ENCODE assay signal across 10 cellular contexts in the genomic region with DNA sequence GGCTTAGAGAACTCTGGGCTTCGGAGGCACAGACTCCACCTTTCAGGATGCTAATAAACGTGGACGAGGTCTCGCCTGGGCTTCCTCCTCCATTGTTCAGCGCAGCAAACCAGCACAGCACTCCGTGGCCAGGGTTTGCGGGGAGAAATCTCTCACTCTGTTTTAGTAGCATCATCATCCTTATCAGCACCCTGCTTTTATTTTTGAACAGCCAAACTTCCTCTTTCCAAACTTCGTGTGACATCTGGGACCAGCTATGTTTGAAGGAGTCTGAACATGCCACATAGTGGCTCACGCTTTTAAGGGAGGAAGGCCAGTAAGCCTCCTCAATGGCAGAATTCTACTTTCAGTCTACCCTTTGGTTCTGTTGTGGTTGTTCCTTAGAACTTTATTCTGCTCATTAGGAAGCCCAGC.
DNase-seq lines count a peak whose midpoint lies in the region; ATAC-seq and TF ChIP-seq lines count a peak whose summit lies in the region.
"Had no signal": no experiment of that assay in that cellular context is flagged by ENCODE, and none has a peak within 500 bp of the region (broad histone marks: within the 10 kb centered on the region; RNA-seq: fewer than 3 reads in every experiment).

No MANE protein-coding gene starts in this region.

- ATAC-seq in activated naive CD8-positive, alpha-beta T cell treated with anti-CD3 and anti-CD28 coated beads, Interleukin-2, amount 10 ng/mL, durations not matched to agents 7 days and 5 days (ENCODE audit: low read depth): peak; percentile 26
- peak; percentile 50 to 54 for ATAC-seq in naive thymus-derived CD8-positive, alpha-beta T cell

- no peak overlapping the region for H3K27ac ChIP-seq in CD4-positive, alpha-beta memory T cell (ENCODE audit: low read depth, low read length)

- TF ChIP-seq CTCF in GM10266 (IDR thresholded peaks at IDR 0.05; ENCODE audit: control insufficient read depth, insufficient read depth, low read depth, missing control alignments): no peak

- H3K27me3 Mint-ChIP-seq in CD4-positive, alpha-beta memory T cell: no peaks in the 10 kb centered on the region
- H3K27me3 Mint-ChIP-seq in activated naive CD8-positive, alpha-beta T cell treated with anti-CD3 and anti-CD28 coated beads, Interleukin-2, amount 10 ng/mL, durations not matched to agents 7 days and 5 days: no peaks in the 10 kb centered on the region
- no peaks in the 10 kb centered on the region for H3K27me3 Mint-ChIP-seq in naive thymus-derived CD8-positive, alpha-beta T cell

- no peaks in the 10 kb centered on the region for H3K36me3 Mint-ChIP-seq in CD4-positive, alpha-beta memory T cell
- H3K36me3 Mint-ChIP-seq in activated naive CD8-positive, alpha-beta T cell treated with anti-CD3 and anti-CD28 coated beads, Interleukin-2, amount 10 ng/mL, durations not matched to agents 7 days and 5 days: no peaks in the 10 kb centered on the region
- H3K36me3 Mint-ChIP-seq in naive thymus-derived CD8-positive, alpha-beta T cell: no peaks in the 10 kb centered on the region

- POLR2A ChIA-PET in CD4-positive, alpha-beta memory T cell (lab: Charles Lee; ENCODE audit: partially characterized antibody): interaction anchor here (1.0 kb wide), 1 partner anchor 211 kb away, joined by 5 read pairs; the partner anchor contains the start of gene IGF1R
- POLR2A ChIA-PET in activated naive CD8-positive, alpha-beta T cell treated with anti-CD3 and anti-CD28 coated beads, Interleukin-2, amount 10 ng/mL, durations not matched to agents 7 days and 5 days (lab: Charles Lee): no interaction called here
- POLR2A ChIA-PET in naive thymus-derived CD8-positive, alpha-beta T cell (lab: Charles Lee): no interaction called here

- H3K27ac Mint-ChIP-seq in CD4-positive, alpha-beta memory T cell: peak overlapping the region; percentile 24 to 91 (median 74)
- peak overlapping the region; percentile 29 for H3K27ac Mint-ChIP-seq in activated naive CD8-positive, alpha-beta T cell treated with anti-CD3 and anti-CD28 coated beads, Interleukin-2, amount 10 ng/mL, durations not matched to agents 7 days and 5 days
- H3K27ac Mint-ChIP-seq in naive thymus-derived CD8-positive, alpha-beta T cell: peak overlapping the region; percentile 23 to 89 (median 67)

- intact Hi-C loops in CD4-positive, alpha-beta memory T cell (cut with micrococcal nuclease): no loop called here

- H3K36me3 ChIP-seq in CD4-positive, alpha-beta memory T cell (ENCODE audit: insufficient read depth, low read length): no peaks in the 10 kb centered on the region

- H3K4me3 Mint-ChIP-seq in CD4-positive, alpha-beta memory T cell: peak overlapping the region; percentile 2 to 71 (median 42)
- H3K4me3 Mint-ChIP-seq in activated naive CD8-positive, alpha-beta T cell treated with anti-CD3 and anti-CD28 coated beads, Interleukin-2, amount 10 ng/mL, durations not matched to agents 7 days and 5 days: peak overlapping the region; percentile 58
- H3K4me3 Mint-ChIP-seq in naive thymus-derived CD8-positive, alpha-beta T cell: peak overlapping the region in 9 of 10 donors; percentile 14 to 66 (median 40)

- DNase-seq in CD4-positive, alpha-beta memory T cell: no peak
- DNase-seq in KBM-7 (peak; percentile 78), GM10266 (ENCODE audit: extremely low spot score) (no peak), SW480 (ENCODE audit: low spot score) (no peak), NCI-H1694 (lab: John Stamatoyannopoulos, UW) (no peak), ecto neural progenitor cell (ENCODE audit: low spot score) (no peak)
- DNase-seq in activated naive CD8-positive, alpha-beta T cell treated with anti-CD3 and anti-CD28 coated beads, Interleukin-2, amount 10 ng/mL, durations not matched to agents 7 days and 5 days: no peak
- no peak for DNase-seq in naive thymus-derived CD8-positive, alpha-beta T cell
- DNase-seq: hypothalamus, NCI-H187 had no signal

- peaks cover 13 to 38% (median 30%) of the 10 kb centered on the region in 4 donors for H3K4me1 Mint-ChIP-seq in CD4-positive, alpha-beta memory T cell
- peaks cover 27% of the 10 kb centered on the region for H3K4me1 Mint-ChIP-seq in activated naive CD8-positive, alpha-beta T cell treated with anti-CD3 and anti-CD28 coated beads, Interleukin-2, amount 10 ng/mL, durations not matched to agents 7 days and 5 days
- peaks cover 27 to 76% (median 66%) of the 10 kb centered on the region in 4 donors for H3K4me1 Mint-ChIP-seq in naive thymus-derived CD8-positive, alpha-beta T cell

- CTCF ChIA-PET in CD4-positive, alpha-beta memory T cell (lab: Charles Lee; ENCODE audit: partially characterized antibody): interaction anchor here (0.6 to 1.3 kb wide), 4 partner anchors 9 to 218 kb away, joined by 3 to 4 read pairs (median 3); no protein-coding TSS in a partner anchor

- peaks cover 11% of the 10 kb centered on the region for H3K4me1 ChIP-seq in CD4-positive, alpha-beta memory T cell (ENCODE audit: insufficient read depth, low read length)

- in situ Hi-C loops in KBM-7 (cut with MboI; ENCODE audit: low pct_unique_long_range_greater_than_20kb, low sequenced_read_pairs): no loop called here

- H3K4me3 ChIP-seq in CD4-positive, alpha-beta memory T cell (ENCODE audit: low read length in 2 of 2): no peak overlapping the region

- no peaks in the 10 kb centered on the region for H3K9me3 Mint-ChIP-seq in CD4-positive, alpha-beta memory T cell
- H3K9me3 Mint-ChIP-seq in activated naive CD8-positive, alpha-beta T cell treated with anti-CD3 and anti-CD28 coated beads, Interleukin-2, amount 10 ng/mL, durations not matched to agents 7 days and 5 days: no peaks in the 10 kb centered on the region
- H3K9me3 Mint-ChIP-seq in naive thymus-derived CD8-positive, alpha-beta T cell: no peaks in the 10 kb centered on the region

- no peaks in the 10 kb centered on the region for H3K27me3 ChIP-seq in CD4-positive, alpha-beta memory T cell (ENCODE audit: insufficient read depth, low read length)

- H3K9me3 ChIP-seq in CD4-positive, alpha-beta memory T cell (ENCODE audit: control insufficient read depth in 1 of 2, low read length in 2 of 2): no peaks in the 10 kb centered on the region
